20 cellular contexts compared by ENCODE assay signal in genomic region chr9:116569111-116569510, GRCh38.
"Had no signal": no experiment of that assay in that cellular context is flagged by ENCODE, and none has a peak within 500 bp of the region (broad histone marks: within the 10 kb centered on the region; RNA-seq: fewer than 3 reads in every experiment).

No MANE protein-coding gene starts in this region.

- H3K9me3 ChIP-seq: transverse colon, uterus had no signal

- H3K4me3 ChIP-seq: transverse colon, uterus had no signal

- H3K4me3 Mint-ChIP-seq: activated CD4-positive, alpha-beta memory T cell treated with anti-CD3 and anti-CD28 coated beads for 36 hours; activated naive CD8-positive, alpha-beta T cell treated with anti-CD3 and anti-CD28 coated beads, Interleukin-2, amount 10 ng/mL, durations not matched to agents 7 days and 5 days; endodermal cell; memory B cell; neural crest cell; stimulated activated naive B cell treated with anti-CD40 and anti-IgM and Interleukin-4, amounts not matched to agents 10 μg/mL and 1 μg/mL and 100 μg/mL, for 72 hours; T-helper 1 cell treated with Interleukin-12 subunit alpha and Interleukin-12 subunit beta and Interleukin-4 antibody, amounts not matched to agents 30 μg/mL and 1 μg/mL, for 36 hours had no signal

- H3K27ac Mint-ChIP-seq: activated CD4-positive, alpha-beta memory T cell treated with anti-CD3 and anti-CD28 coated beads for 36 hours; activated naive CD8-positive, alpha-beta T cell treated with anti-CD3 and anti-CD28 coated beads, Interleukin-2, amount 10 ng/mL, durations not matched to agents 7 days and 5 days; endodermal cell; memory B cell; stimulated activated naive B cell treated with anti-CD40 and anti-IgM and Interleukin-4, amounts not matched to agents 10 μg/mL and 1 μg/mL and 100 μg/mL, for 72 hours; T-helper 1 cell treated with Interleukin-12 subunit alpha and Interleukin-12 subunit beta and Interleukin-4 antibody, amounts not matched to agents 30 μg/mL and 1 μg/mL, for 36 hours had no signal

- DNase-seq: activated CD4-positive, alpha-beta memory T cell treated with anti-CD3 and anti-CD28 coated beads for 36 hours; activated CD4-positive, alpha-beta T cell treated with anti-CD3 and anti-CD28 coated beads for 48 hours; activated naive CD4-positive, alpha-beta T cell treated with Interleukin-2 at 50 U/mL for 16 hours; activated naive CD8-positive, alpha-beta T cell treated with anti-CD3 and anti-CD28 coated beads, Interleukin-2, amount 10 ng/mL, durations not matched to agents 7 days and 5 days; activated T-cell treated with anti-CD3 and anti-CD28 coated beads, Interleukin-2, amount 50 U/mL, for 48 hours; amygdala; cerebellar nuclear complex; cortex of kidney; endodermal cell; occipital lobe; posterior cingulate gyrus; stimulated activated CD4-positive, alpha-beta T cell treated with anti-CD3 and anti-CD28 coated beads, Interleukin-2, amount 100 ng/mL, for 48 hours; stimulated activated CD8-positive, alpha-beta memory T cell treated with anti-CD3 and anti-CD28 coated beads, Interleukin-4, amount 100 ng/mL, for 48 hours; stimulated activated naive B cell treated with anti-CD40 and anti-IgM and Interleukin-4, amounts not matched to agents 10 μg/mL and 1 μg/mL and 100 μg/mL, for 72 hours; transverse colon; uterus had no signal

- H3K36me3 Mint-ChIP-seq: activated CD4-positive, alpha-beta memory T cell treated with anti-CD3 and anti-CD28 coated beads for 36 hours; activated naive CD8-positive, alpha-beta T cell treated with anti-CD3 and anti-CD28 coated beads, Interleukin-2, amount 10 ng/mL, durations not matched to agents 7 days and 5 days; memory B cell; stimulated activated naive B cell treated with anti-CD40 and anti-IgM and Interleukin-4, amounts not matched to agents 10 μg/mL and 1 μg/mL and 100 μg/mL, for 72 hours had no signal

- H3K4me1 Mint-ChIP-seq: activated naive CD8-positive, alpha-beta T cell treated with anti-CD3 and anti-CD28 coated beads, Interleukin-2, amount 10 ng/mL, durations not matched to agents 7 days and 5 days; memory B cell; neural crest cell; stimulated activated naive B cell treated with anti-CD40 and anti-IgM and Interleukin-4, amounts not matched to agents 10 μg/mL and 1 μg/mL and 100 μg/mL, for 72 hours had no signal

- ATAC-seq: sciatic nerve; stimulated activated naive B cell treated with anti-CD40 and anti-IgM and Interleukin-4, amounts not matched to agents 10 μg/mL and 1 μg/mL and 100 μg/mL, for 72 hours had no signal

- H3K27me3 ChIP-seq: transverse colon, uterus had no signal

- H3K36me3 ChIP-seq: transverse colon, uterus had no signal

- H3K27me3 Mint-ChIP-seq: activated CD4-positive, alpha-beta memory T cell treated with anti-CD3 and anti-CD28 coated beads for 36 hours; activated naive CD8-positive, alpha-beta T cell treated with anti-CD3 and anti-CD28 coated beads, Interleukin-2, amount 10 ng/mL, durations not matched to agents 7 days and 5 days; memory B cell; stimulated activated naive B cell treated with anti-CD40 and anti-IgM and Interleukin-4, amounts not matched to agents 10 μg/mL and 1 μg/mL and 100 μg/mL, for 72 hours had no signal

- H3K4me1 ChIP-seq: uterus had no signal

- H3K9me3 Mint-ChIP-seq: activated CD4-positive, alpha-beta memory T cell treated with anti-CD3 and anti-CD28 coated beads for 36 hours; activated naive CD8-positive, alpha-beta T cell treated with anti-CD3 and anti-CD28 coated beads, Interleukin-2, amount 10 ng/mL, durations not matched to agents 7 days and 5 days; endodermal cell; neural crest cell; stimulated activated naive B cell treated with anti-CD40 and anti-IgM and Interleukin-4, amounts not matched to agents 10 μg/mL and 1 μg/mL and 100 μg/mL, for 72 hours; T-helper 1 cell treated with Interleukin-12 subunit alpha and Interleukin-12 subunit beta and Interleukin-4 antibody, amounts not matched to agents 30 μg/mL and 1 μg/mL, for 36 hours had no signal

- H3K27ac ChIP-seq: transverse colon, uterus had no signal
